In genomic region chr18:78123144-78123909, GRCh38 we compare ENCODE assay signal across 23 cellular contexts.
"Had no signal": no experiment of that assay in that cellular context is flagged by ENCODE, and none has a peak within 500 bp of the region (broad histone marks: within the 10 kb centered on the region; RNA-seq: fewer than 3 reads in every experiment).

No MANE protein-coding gene starts in this region.

- H3K9me3 ChIP-seq: psoas muscle, tibial artery had no signal

- H3K36me3 Mint-ChIP-seq: activated CD4-positive, alpha-beta memory T cell treated with anti-CD3 and anti-CD28 coated beads for 36 hours; activated naive CD4-positive, alpha-beta T cell treated with anti-CD3 and anti-CD28 coated beads, Interleukin-2, amount 50 U/mL, for 24 hours; mesothelial cell of epicardium had no signal

- H3K27me3 Mint-ChIP-seq: activated CD4-positive, alpha-beta memory T cell treated with anti-CD3 and anti-CD28 coated beads for 36 hours; activated CD4-positive, alpha-beta T cell treated with anti-CD3 and anti-CD28 coated beads, Interleukin-2, amount 10 ng/mL, durations not matched to agents 24 days and 14 days; activated naive CD8-positive, alpha-beta T cell treated with anti-CD3 and anti-CD28 coated beads, Interleukin-2, amount 50 U/mL, for 24 hours; activated T-cell treated with anti-CD3 and anti-CD28 coated beads, Interleukin-2, amount 50 U/mL, for 24 hours; naive B cell had no signal

- H3K4me3 Mint-ChIP-seq: activated CD4-positive, alpha-beta memory T cell treated with anti-CD3 and anti-CD28 coated beads for 36 hours; activated CD4-positive, alpha-beta T cell treated with anti-CD3 and anti-CD28 coated beads, Interleukin-2, amount 10 ng/mL, durations not matched to agents 24 days and 14 days; activated naive CD4-positive, alpha-beta T cell treated with anti-CD3 and anti-CD28 coated beads, Interleukin-2, amount 50 U/mL, for 24 hours; activated naive CD8-positive, alpha-beta T cell treated with anti-CD3 and anti-CD28 coated beads, Interleukin-2, amount 50 U/mL, for 24 hours; activated T-cell treated with anti-CD3 and anti-CD28 coated beads, Interleukin-2, amount 50 U/mL, for 24 hours; mesothelial cell of epicardium; naive B cell; T-helper 1 cell treated with Interleukin-12 subunit alpha and Interleukin-12 subunit beta and Interleukin-4 antibody, amounts not matched to agents 30 μg/mL and 1 μg/mL, for 36 hours had no signal

- ATAC-seq: activated naive CD8-positive, alpha-beta T cell treated with anti-CD3 and anti-CD28 coated beads, Interleukin-2, amount 50 U/mL, for 24 hours; psoas muscle had no signal

- H3K4me1 ChIP-seq: parathyroid adenoma, psoas muscle, stomach, tibial artery had no signal

- H3K27ac ChIP-seq: parathyroid adenoma, psoas muscle, stomach, tibial artery had no signal

- H3K4me3 ChIP-seq: psoas muscle, stomach, tibial artery had no signal

- DNase-seq: activated CD4-positive, alpha-beta memory T cell treated with anti-CD3 and anti-CD28 coated beads for 36 hours; activated CD4-positive, alpha-beta T cell treated with anti-CD3 and anti-CD28 coated beads, Interleukin-2, amount 10 ng/mL, durations not matched to agents 24 days and 14 days; activated CD4-positive, CD25-positive, alpha-beta regulatory T cell treated with anti-CD3 and anti-CD28 coated beads, Interleukin-2, amount 50 U/mL, for 72 hours; activated CD8-positive, alpha-beta memory T cell treated with anti-CD3 and anti-CD28 coated beads, Interleukin-2, amount 50 U/mL, for 48 hours; activated naive CD8-positive, alpha-beta T cell treated with anti-CD3 and anti-CD28 coated beads, Interleukin-2, amount 50 U/mL, for 24 hours; activated T-cell treated with anti-CD3 and anti-CD28 coated beads, Interleukin-2, amount 50 U/mL, for 24 hours; amygdala; central memory CD4-positive, alpha-beta T cell; foreskin melanocyte; naive B cell; nucleus accumbens; psoas muscle; stimulated activated CD4-positive, alpha-beta T cell treated with anti-CD3 and anti-CD28 coated beads, Interleukin-2, amount 100 ng/mL, for 48 hours; stomach; SW 1271; T-helper 9 cell; tibial artery had no signal

- FAIRE-seq: endothelial cell of umbilical vein, TTC549 had no signal

- H3K27ac Mint-ChIP-seq: activated CD4-positive, alpha-beta memory T cell treated with anti-CD3 and anti-CD28 coated beads for 36 hours; activated CD4-positive, alpha-beta T cell treated with anti-CD3 and anti-CD28 coated beads, Interleukin-2, amount 10 ng/mL, durations not matched to agents 24 days and 14 days; activated naive CD4-positive, alpha-beta T cell treated with anti-CD3 and anti-CD28 coated beads, Interleukin-2, amount 50 U/mL, for 24 hours; activated naive CD8-positive, alpha-beta T cell treated with anti-CD3 and anti-CD28 coated beads, Interleukin-2, amount 50 U/mL, for 24 hours; activated T-cell treated with anti-CD3 and anti-CD28 coated beads, Interleukin-2, amount 50 U/mL, for 24 hours; mesothelial cell of epicardium; naive B cell; T-helper 1 cell treated with Interleukin-12 subunit alpha and Interleukin-12 subunit beta and Interleukin-4 antibody, amounts not matched to agents 30 μg/mL and 1 μg/mL, for 36 hours had no signal

- H3K36me3 ChIP-seq: stomach, tibial artery had no signal

- H3K4me1 Mint-ChIP-seq: activated CD4-positive, alpha-beta T cell treated with anti-CD3 and anti-CD28 coated beads, Interleukin-2, amount 10 ng/mL, durations not matched to agents 24 days and 14 days; activated naive CD4-positive, alpha-beta T cell treated with anti-CD3 and anti-CD28 coated beads, Interleukin-2, amount 50 U/mL, for 24 hours; activated naive CD8-positive, alpha-beta T cell treated with anti-CD3 and anti-CD28 coated beads, Interleukin-2, amount 50 U/mL, for 24 hours; naive B cell had no signal
